ENCODE assay signal across 28 cellular contexts in the genomic region with DNA sequence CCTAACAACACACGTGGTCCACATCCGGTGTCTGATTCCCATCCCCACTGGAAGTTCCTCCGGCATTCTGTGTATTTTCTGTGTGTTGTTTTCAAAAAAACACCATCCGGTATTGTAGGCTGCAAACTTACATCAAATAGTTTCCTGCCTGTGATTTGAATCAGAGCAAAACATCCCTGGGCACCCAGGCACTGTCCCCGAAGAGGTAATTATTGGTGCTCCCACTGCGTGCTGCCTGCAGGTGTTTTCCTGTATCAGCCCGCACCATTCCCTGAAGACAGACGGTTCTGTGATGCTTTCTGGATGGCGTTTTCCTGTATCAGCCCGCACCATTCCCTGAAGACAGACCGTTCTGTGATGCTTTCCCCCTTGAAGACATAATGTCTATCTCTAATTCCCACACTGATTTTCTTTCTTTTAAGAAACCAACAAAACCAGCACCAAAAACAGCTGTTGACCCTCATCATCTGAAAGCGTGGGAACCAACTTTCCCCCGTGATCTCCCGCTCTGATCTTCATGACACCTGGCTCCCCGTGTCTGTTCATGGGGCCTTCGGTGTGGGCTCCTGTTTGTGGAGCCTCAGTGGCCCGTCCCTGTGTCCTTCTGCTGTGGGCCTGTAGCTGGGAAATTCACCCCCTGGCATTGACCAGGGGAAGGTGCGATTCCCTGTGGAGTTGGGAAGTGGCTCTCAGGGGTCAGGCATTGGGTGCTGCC.
DNase-seq lines count a peak whose midpoint lies in the region; ATAC-seq, FAIRE-seq and TF ChIP-seq lines count a peak whose summit lies in the region.
"Had no signal": no experiment of that assay in that cellular context is flagged by ENCODE, and none has a peak within 500 bp of the region (broad histone marks: within the 10 kb centered on the region; RNA-seq: fewer than 3 reads in every experiment).

No MANE protein-coding gene starts in this region.

- H3K4me3 ChIP-seq in kidney (ENCODE audit: low read length in 2 of 2) (no peak overlapping the region), hepatocyte (no peak overlapping the region)
- H3K4me3 ChIP-seq: HAP-1 had no signal

- DNase-seq in NCI-H1417 (lab: John Stamatoyannopoulos, UW) (peak in 2 of 3 experiments; percentile 44 to 63), NCI-H1417 treated with DMSO at 0.1 percent for 48 hours (lab: John Stamatoyannopoulos, UW) (no peak), kidney (peak; percentile 29), posterior vena cava (ENCODE audit: low spot score) (peak; percentile 43), left lobe of liver (ENCODE audit: low spot score) (no peak), iPS-NIHi7 (ENCODE audit: extremely low spot score) (no peak), hepatocyte (ENCODE audit: low spot score) (no peak)
- DNase-seq: EL; GF-D8; GOT3; HFFc6; IMR-90; MM.1S; NCI-H1048; NCI-H1436; NCI-H1930; NCI-H2107; NCI-H446; NCI-H524 treated with DMSO at 0.1 percent for 48 hours; NCI-H774; NK-92 treated with Interleukin-12 subunit alpha and Interleukin-12 subunit beta, amount 100 ng/mL, for 24 hours; SHP77 had no signal

- no peaks in the 10 kb centered on the region for H3K9me2 ChIP-seq in hepatocyte (replicated peaks; ENCODE audit: insufficient read depth)

- no peak overlapping the region for H3K9ac ChIP-seq in kidney (ENCODE audit: low read length in 2 of 2)
- H3K9ac ChIP-seq: KMS-11 had no signal

- H3K4me1 ChIP-seq in kidney (ENCODE audit: control insufficient read depth in 1 of 2, insufficient read depth in 1 of 2, low read depth in 1 of 2, low read length in 2 of 2): no peaks in the 10 kb centered on the region
- H3K4me1 ChIP-seq in hepatocyte (ENCODE audit: insufficient read depth): no peaks in the 10 kb centered on the region
- H3K4me1 ChIP-seq: HAP-1 had no signal

- H3K27me3 ChIP-seq in hepatocyte: no peaks in the 10 kb centered on the region

- no peak for ATAC-seq in left lobe of liver
- ATAC-seq: Panc1 had no signal

- H3K27ac ChIP-seq in kidney (ENCODE audit: low read depth in 2 of 2, low read length in 2 of 2) (no peak overlapping the region), hepatocyte (no peak overlapping the region)
- H3K27ac ChIP-seq: 22Rv1, KMS-11, RWPE1 had no signal

- no peaks in the 10 kb centered on the region for H3K79me2 ChIP-seq in hepatocyte

- no peaks in the 10 kb centered on the region for H4K20me1 ChIP-seq in hepatocyte (ENCODE audit: insufficient read depth, poor library complexity, severe bottlenecking)

- H3K36me3 ChIP-seq in kidney (ENCODE audit: control insufficient read depth in 1 of 2, insufficient read depth in 2 of 2, low read length in 2 of 2) (no peaks in the 10 kb centered on the region), hepatocyte (replicated peaks; ENCODE audit: insufficient read depth, low read depth) (no peaks in the 10 kb centered on the region)
- H3K36me3 ChIP-seq: HAP-1 had no signal

- TF ChIP-seq CTCF in kidney (IDR thresholded peaks at IDR 0.05; ENCODE audit: borderline replicate concordance, extremely low read depth, insufficient read depth) (no peak), hepatocyte (IDR thresholded peaks at IDR 0.05; ENCODE audit: poor library complexity) (no peak)

- FAIRE-seq in kidney (lab: Jason Lieb, UNC): no peak
- FAIRE-seq: GM12892 had no signal

- intact Hi-C loops in kidney (cut with DNase I) (no loop called here), posterior vena cava (cut with DNase I) (no loop called here)

- no peak overlapping the region for H3K4me2 ChIP-seq in hepatocyte
- H3K4me2 ChIP-seq: KMS-11 had no signal

- H3K9me3 ChIP-seq in kidney (ENCODE audit: control insufficient read depth in 1 of 2, low read length in 2 of 2) (no peaks in the 10 kb centered on the region), hepatocyte (ENCODE audit: low read depth) (no peaks in the 10 kb centered on the region)
- H3K9me3 ChIP-seq: HAP-1 had no signal

- no peak overlapping the region for H2AFZ ChIP-seq in hepatocyte

- 91% methylated on average over 18 of the region's 18 CpGs for WGBS in hepatocyte (ENCODE audit: low lambda C conversion rate, missing lambda C conversion rate)

Comparison
In these comparisons a context has a peak if more than half of its experiments do, and no peak if none do; other contexts are left out.
1. DNase-seq: peak in NCI-H1417 (2 of 3), kidney (single experiment) and posterior vena cava (single experiment); none in NCI-H1417 treated with DMSO at 0.1 percent for 48 hours (single experiment), left lobe of liver (single experiment), iPS-NIHi7 (single experiment) and hepatocyte (single experiment).